Comparison of ENCODE assay signal across 21 cellular contexts in genomic region chr2:176876493-176877103, GRCh38.
DNase-seq lines count a peak whose midpoint lies in the region; ATAC-seq, FAIRE-seq and TF ChIP-seq lines count a peak whose summit lies in the region.
"Had no signal": no experiment of that assay in that cellular context is flagged by ENCODE, and none has a peak within 500 bp of the region (broad histone marks: within the 10 kb centered on the region; RNA-seq: fewer than 3 reads in every experiment).

No MANE protein-coding gene starts in this region.

- no peak for TF ChIP-seq EP300 in GM12878 (IDR thresholded peaks at IDR 0.05; ENCODE audit: borderline replicate concordance in 1 of 2, control insufficient read depth in 1 of 2, low read depth in 2 of 2, low read length in 2 of 2)

- H3K27ac ChIP-seq in GM12878 (ENCODE audit: control insufficient read depth, insufficient read depth), result no peak overlapping the region
- H3K27ac ChIP-seq: BLaER1 treated with 17β-estradiol and CSF1 and Interleukin-3, amounts not matched to agents 10 nM and 100 nM had no signal

- H3K27me3 Mint-ChIP-seq in activated CD8-positive, alpha-beta memory T cell treated with anti-CD3 and anti-CD28 coated beads, Interleukin-2, amount 10 ng/mL, durations not matched to agents 7 days and 5 days, result no peaks in the 10 kb centered on the region

- CTCF ChIA-PET in activated CD8-positive, alpha-beta memory T cell treated with anti-CD3 and anti-CD28 coated beads, Interleukin-2, amount 10 ng/mL, durations not matched to agents 7 days and 5 days (lab: Charles Lee), result interaction anchor here (1.2 to 4.3 kb wide), 2 partner anchors 15 to 21 kb away, joined by 4 to 16 read pairs; no protein-coding TSS in a partner anchor
- CTCF ChIA-PET in GM12878 (lab: Yijun Ruan, JAX), result interaction anchor here (1.5 to 1.6 kb wide), 2 partner anchors 9 to 63 kb away, joined by 3 to 6 read pairs; no protein-coding TSS in a partner anchor

- peaks cover 20% of the 10 kb centered on the region for H3K9me3 Mint-ChIP-seq in activated CD8-positive, alpha-beta memory T cell treated with anti-CD3 and anti-CD28 coated beads, Interleukin-2, amount 10 ng/mL, durations not matched to agents 7 days and 5 days (ENCODE audit: low read depth)

- H3K4me2 ChIP-seq in GM12878 (ENCODE audit: control insufficient read depth, insufficient read depth), result no peak overlapping the region
- H3K4me2 ChIP-seq: BLaER1 treated with 17β-estradiol and CSF1 and Interleukin-3, amounts not matched to agents 10 nM and 100 nM had no signal

- H3K27me3 ChIP-seq in GM12878 (replicated peaks in 1 of 2; ENCODE audit: control insufficient read depth in 2 of 2, insufficient read depth in 2 of 2, low read length in 1 of 2), result no peaks in the 10 kb centered on the region
- H3K27me3 ChIP-seq: BLaER1 treated with 17β-estradiol and CSF1 and Interleukin-3, amounts not matched to agents 10 nM and 100 nM had no signal

- FAIRE-seq in GM12891 (lab: Jason Lieb, UNC) (no peak), GM19239 (lab: Jason Lieb, UNC) (peak; percentile 68), GM12878 (lab: Jason Lieb, UNC) (no peak)
- FAIRE-seq: H1, HepG2 had no signal

- no peak overlapping the region for H3K4me3 ChIP-seq in GM12878
- H3K4me3 ChIP-seq: BLaER1 treated with 17β-estradiol and CSF1 and Interleukin-3, amounts not matched to agents 10 nM and 100 nM had no signal

- no peak overlapping the region for H3K9ac ChIP-seq in GM12878 (ENCODE audit: control insufficient read depth, insufficient read depth, low read length)
- H3K9ac ChIP-seq: BLaER1 treated with 17β-estradiol and CSF1 and Interleukin-3, amounts not matched to agents 10 nM and 100 nM had no signal

- no peak overlapping the region for H2AFZ ChIP-seq in GM12878 (ENCODE audit: control insufficient read depth, low read depth, low read length)

- H3K4me3 Mint-ChIP-seq in activated CD8-positive, alpha-beta memory T cell treated with anti-CD3 and anti-CD28 coated beads, Interleukin-2, amount 10 ng/mL, durations not matched to agents 7 days and 5 days, result no peak overlapping the region
- H3K4me3 Mint-ChIP-seq: B cell; CD4-positive, CD25-positive, alpha-beta regulatory T cell; CD8-positive, alpha-beta memory T cell; H9; IgD-negative memory B cell had no signal

- no peaks in the 10 kb centered on the region for H3K36me3 ChIP-seq in GM12878 (ENCODE audit: control insufficient read depth in 2 of 2, insufficient read depth in 2 of 2, low read length in 1 of 2)
- H3K36me3 ChIP-seq: BLaER1 treated with 17β-estradiol and CSF1 and Interleukin-3, amounts not matched to agents 10 nM and 100 nM had no signal

- TF ChIP-seq POLR2A in GM12891 (IDR thresholded peaks at IDR 0.05; ENCODE audit: low read depth, low read length) (no peak), GM12878 (IDR thresholded peaks at IDR 0.05; ENCODE audit: low read depth, low read length) (no peak)

- peak; percentile 53 for ATAC-seq in activated CD8-positive, alpha-beta memory T cell treated with anti-CD3 and anti-CD28 coated beads, Interleukin-2, amount 10 ng/mL, durations not matched to agents 7 days and 5 days
- ATAC-seq in GM12878 (peak; percentile 21; the same call in 1 of the 3 replicates), Right ventricle myocardium inferior (no peak), HG03108 (IDR thresholded peaks at IDR 0.05; ENCODE audit: unreplicated experiment) (no peak)
- ATAC-seq: HepG2 had no signal

- H3K27ac Mint-ChIP-seq in activated CD8-positive, alpha-beta memory T cell treated with anti-CD3 and anti-CD28 coated beads, Interleukin-2, amount 10 ng/mL, durations not matched to agents 7 days and 5 days, result peak overlapping the region; percentile 68
- H3K27ac Mint-ChIP-seq: B cell; CD4-positive, CD25-positive, alpha-beta regulatory T cell; CD8-positive, alpha-beta memory T cell; H9; IgD-negative memory B cell had no signal

- POLR2A ChIA-PET in GM12878 (lab: Charles Lee), result no interaction called here

- H3K4me1 Mint-ChIP-seq in activated CD8-positive, alpha-beta memory T cell treated with anti-CD3 and anti-CD28 coated beads, Interleukin-2, amount 10 ng/mL, durations not matched to agents 7 days and 5 days, result peaks cover 40% of the 10 kb centered on the region
- H3K4me1 Mint-ChIP-seq: B cell; CD4-positive, CD25-positive, alpha-beta regulatory T cell; IgD-negative memory B cell had no signal

- no peak for TF ChIP-seq CTCF in GM12878 (IDR thresholded peaks at IDR 0.05 in 2 of 3, conservative IDR thresholded peaks at IDR 0.05 in 1 of 3; ENCODE audit: control insufficient read depth in 2 of 3, extremely low read depth in 1 of 3, insufficient read depth in 1 of 3, low read depth in 3 of 3, low read length in 3 of 3)

- WGBS in GM12878 (ENCODE audit: insufficient coverage, insufficient replicate concordance, low lambda C conversion rate, missing lambda C conversion rate), result 23% methylated on average over 4 of the region's 4 CpGs

- in situ Hi-C loops in GM12878 (cut with MboI), result no loop called here

- intact Hi-C loops in GM12878 (cut with micrococcal nuclease; ENCODE audit: unreplicated experiment), result no loop called here
- intact Hi-C loops in Right ventricle myocardium inferior (cut with DNase I), result no loop called here

- BruUV-seq in GM12878 (replicated peaks; lab: Mats Ljungman, UMichigan), result no TSS peak

- no peak for TF ChIP-seq RAD21 in GM12878 (IDR thresholded peaks at IDR 0.05; ENCODE audit: insufficient read depth, low read depth, low read length)

- SMC1A ChIA-PET in GM12878 (lab: Charles Lee; ENCODE audit: uncharacterized antibody, unreplicated experiment), result interaction anchor here (0.9 to 3.6 kb wide), 9 partner anchors 9 to 62 kb away, joined by 3 to 14 read pairs (median 4); no protein-coding TSS in a partner anchor

- no peaks in the 10 kb centered on the region for H4K20me1 ChIP-seq in GM12878 (ENCODE audit: control insufficient read depth, insufficient read depth)
- H4K20me1 ChIP-seq: BLaER1 treated with 17β-estradiol and CSF1 and Interleukin-3, amounts not matched to agents 10 nM and 100 nM had no signal

- H3K4me1 ChIP-seq in GM12878 (ENCODE audit: control insufficient read depth, insufficient read depth, low read length), result no peaks in the 10 kb centered on the region

- peaks cover 1% of the 10 kb centered on the region; the same call in 1 of the 3 replicates for H3K9me3 ChIP-seq in GM12878 (replicated peaks; ENCODE audit: control insufficient read depth, insufficient read depth, low read length)

- H3K36me3 Mint-ChIP-seq in activated CD8-positive, alpha-beta memory T cell treated with anti-CD3 and anti-CD28 coated beads, Interleukin-2, amount 10 ng/mL, durations not matched to agents 7 days and 5 days, result peaks cover 51% of the 10 kb centered on the region
- H3K36me3 Mint-ChIP-seq: CD4-positive, CD25-positive, alpha-beta regulatory T cell; IgD-negative memory B cell had no signal

- no peak for DNase-seq in activated CD8-positive, alpha-beta memory T cell treated with anti-CD3 and anti-CD28 coated beads, Interleukin-2, amount 10 ng/mL, durations not matched to agents 7 days and 5 days
- DNase-seq in activated CD8-positive, alpha-beta memory T cell treated with anti-CD3 and anti-CD28 coated beads, Interleukin-2, amount 50 U/mL, for 48 hours, result no peak
- DNase-seq in GM12891 (ENCODE audit: insufficient read length, low spot score) (no peak), GM19239 (ENCODE audit: insufficient read length, low spot score) (no peak), GM12878 (ENCODE audit: low read depth, low spot score) (no peak), Right ventricle myocardium inferior (ENCODE audit: missing footprints) (no peak), SK-N-DZ (ENCODE audit: low spot score) (no peak)
- DNase-seq: CD8-positive, alpha-beta memory T cell; COR-L47; DMS 273 treated with DMSO at 0.1 percent for 48 hours; DMS53; DND-41; EL; H9 had no signal

- RAD21 ChIA-PET in GM12878 (lab: Charles Lee; ENCODE audit: unreplicated experiment), result interaction anchor here (1.0 to 1.3 kb wide), 4 partner anchors 56 to 272 kb away, joined by 3 to 4 read pairs (median 4); no protein-coding TSS in a partner anchor

- no peaks in the 10 kb centered on the region for H3K79me2 ChIP-seq in GM12878 (ENCODE audit: control insufficient read depth, insufficient read depth, low read length)

TF ChIP-seq in GM12891, 5 proteins besides CTCF, POLR2A, EP300 and RAD21:
- TF ChIP-seq TAF1 (IDR thresholded peaks at IDR 0.05; ENCODE audit: low read depth, low read length) (no peak), PAX5 (IDR thresholded peaks at IDR 0.05; ENCODE audit: insufficient read depth, low read length, severe bottlenecking) (no peak), POU2F2 (IDR thresholded peaks at IDR 0.05; ENCODE audit: low read depth, low read length) (no peak), POLR2AphosphoS5 (IDR thresholded peaks at IDR 0.05; ENCODE audit: low read depth, low read length) (no peak), SPI1 (IDR thresholded peaks at IDR 0.05; ENCODE audit: low read depth, low read length) (peak; percentile 54; the same call in 1 of the 2 replicates)
TF ChIP-seq in GM12891: peak in this region for 1.

TF ChIP-seq in GM12878, 131 proteins besides CTCF, POLR2A, EP300 and RAD21 (continues in another document):
- TF ChIP-seq ESRRA (IDR thresholded peaks at IDR 0.05; ENCODE audit: low read length) (no peak), SPI1 (IDR thresholded peaks at IDR 0.05; ENCODE audit: borderline replicate concordance, insufficient read depth, low read depth, low read length) (peak; percentile 60), IKZF2 (IDR thresholded peaks at IDR 0.05) (peak in 1 of 2 experiments; percentile 47; a peak in 1 of 4 replicates), BCL3 (IDR thresholded peaks at IDR 0.05; ENCODE audit: borderline replicate concordance, insufficient read depth, low read depth, low read length, poor library complexity, severe bottlenecking) (no peak)

Comparison
In these comparisons a context has a peak if more than half of its experiments do, and no peak if none do; other contexts are left out.
1. ATAC-seq: peak in activated CD8-positive, alpha-beta memory T cell treated with anti-CD3 and anti-CD28 coated beads, Interleukin-2, amount 10 ng/mL, durations not matched to agents 7 days and 5 days (single experiment) and GM12878 (single experiment); none in Right ventricle myocardium inferior (single experiment) and HG03108 (single experiment).